In the genomic region with DNA sequence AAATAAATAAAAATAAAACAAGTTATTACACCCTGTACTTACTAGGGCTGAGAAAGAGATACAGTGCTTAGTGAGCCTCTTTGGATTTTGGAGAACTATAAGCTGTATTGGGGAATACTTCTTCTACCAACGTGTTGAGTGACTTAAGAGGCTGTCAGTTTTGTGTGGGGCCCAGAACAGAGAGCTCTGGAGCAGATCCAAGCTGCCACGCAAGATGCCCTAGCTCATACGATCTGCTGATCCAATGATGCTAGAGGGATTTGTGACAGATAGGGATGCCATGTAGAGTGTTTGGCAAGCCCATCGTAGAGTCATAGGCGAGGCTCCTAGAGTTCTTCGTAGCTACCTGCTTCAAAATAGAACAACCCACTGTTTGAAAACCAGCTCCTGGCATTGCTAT, we compare ENCODE assay signal across 1 cellular context.
TF ChIP-seq lines count a peak whose summit lies in the region.

No MANE protein-coding gene starts in this region.

TF ChIP-seq in IMR-90, 13 proteins besides CTCF, POLR2A, EP300 and RAD21 (continued from another document):
- TF ChIP-seq, protein P1, sequence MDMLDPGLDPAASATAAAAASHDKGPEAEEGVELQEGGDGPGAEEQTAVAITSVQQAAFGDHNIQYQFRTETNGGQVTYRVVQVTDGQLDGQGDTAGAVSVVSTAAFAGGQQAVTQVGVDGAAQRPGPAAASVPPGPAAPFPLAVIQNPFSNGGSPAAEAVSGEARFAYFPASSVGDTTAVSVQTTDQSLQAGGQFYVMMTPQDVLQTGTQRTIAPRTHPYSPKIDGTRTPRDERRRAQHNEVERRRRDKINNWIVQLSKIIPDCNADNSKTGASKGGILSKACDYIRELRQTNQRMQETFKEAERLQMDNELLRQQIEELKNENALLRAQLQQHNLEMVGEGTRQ (IDR thresholded peaks at IDR 0.05; ENCODE audit: low read depth, low read length) = no peak
- TF ChIP-seq CEBPB (IDR thresholded peaks at IDR 0.05; ENCODE audit: low read depth, low read length) = no peak
- TF ChIP-seq MAFK (IDR thresholded peaks at IDR 0.05; ENCODE audit: low read depth, low read length) = no peak
- no peak for TF ChIP-seq RFX5 (IDR thresholded peaks at IDR 0.05; ENCODE audit: low read depth, low read length)
- TF ChIP-seq FOS (IDR thresholded peaks at IDR 0.05; ENCODE audit: low read depth, low read length) = no peak
